In genomic region chr5:63553069-63553468, GRCh38 we compare ENCODE assay signal across 24 cellular contexts.
"Had no signal": no experiment of that assay in that cellular context is flagged by ENCODE, and none has a peak within 500 bp of the region (broad histone marks: within the 10 kb centered on the region; RNA-seq: fewer than 3 reads in every experiment).

No MANE protein-coding gene starts in this region.

- DNase-seq: activated CD4-positive, alpha-beta T cell treated with anti-CD3 and anti-CD28 coated beads for 48 hours; activated CD4-positive, alpha-beta T cell treated with anti-CD3 and anti-CD28 coated beads, Interleukin-2, amount 50 U/mL, for 4 hours; activated CD4-positive, CD25-positive, alpha-beta regulatory T cell treated with anti-CD3 and anti-CD28 coated beads, Interleukin-2, amount 50 U/mL, for 72 hours; activated CD8-positive, alpha-beta memory T cell treated with anti-CD3 and anti-CD28 coated beads, Interleukin-2, amount 50 U/mL, for 48 hours; activated CD8-positive, alpha-beta T cell treated with anti-CD3 and anti-CD28 coated beads, Interleukin-2, amount 10 ng/mL, durations not matched to agents 7 days and 5 days; activated naive CD4-positive, alpha-beta T cell treated with anti-CD3 and anti-CD28 coated beads, Interleukin-2, amount 50 U/mL, for 16 hours; activated T-cell treated with anti-CD3 and anti-CD28 coated beads, Interleukin-2, amount 50 U/mL, for 1 hour; MM.1S; NCI-H1694; NCI-H2081; NCI-H2171; NCI-H2227 treated with DMSO at 0.1 percent for 48 hours; NCI-H446 treated with DMSO at 0.1 percent for 48 hours; NCI-H524 treated with DMSO at 0.1 percent for 48 hours; NCI-H774; NK-92 treated with Interleukin-12 subunit alpha and Interleukin-12 subunit beta, amount 100 ng/mL, for 24 hours; OCI-M1; Peyer's patch; SIG-M5; T-helper 17 cell; T-helper 9 cell had no signal

- H3K27ac ChIP-seq: ascending aorta, Peyer's patch had no signal

- H3K4me1 Mint-ChIP-seq: brain, T-helper 17 cell, WTC11 had no signal

- H3K4me1 ChIP-seq: ascending aorta, Peyer's patch had no signal

- H3K27me3 ChIP-seq: ascending aorta, Peyer's patch had no signal

- H3K9me3 Mint-ChIP-seq: brain, WTC11 had no signal

- H3K4me3 ChIP-seq: ascending aorta, Peyer's patch had no signal

- H3K36me3 ChIP-seq: ascending aorta, Peyer's patch had no signal

- H3K9me3 ChIP-seq: ascending aorta, Peyer's patch had no signal

- H3K4me3 Mint-ChIP-seq: activated CD8-positive, alpha-beta T cell treated with anti-CD3 and anti-CD28 coated beads, Interleukin-2, amount 10 ng/mL, durations not matched to agents 7 days and 5 days; brain; T-helper 17 cell; WTC11 had no signal

- H3K27me3 Mint-ChIP-seq: brain, T-helper 17 cell had no signal

- H3K36me3 Mint-ChIP-seq: brain, WTC11 had no signal

- H3K27ac Mint-ChIP-seq: activated CD8-positive, alpha-beta T cell treated with anti-CD3 and anti-CD28 coated beads, Interleukin-2, amount 10 ng/mL, durations not matched to agents 7 days and 5 days; brain; T-helper 17 cell; WTC11 had no signal
